In the genomic region with DNA sequence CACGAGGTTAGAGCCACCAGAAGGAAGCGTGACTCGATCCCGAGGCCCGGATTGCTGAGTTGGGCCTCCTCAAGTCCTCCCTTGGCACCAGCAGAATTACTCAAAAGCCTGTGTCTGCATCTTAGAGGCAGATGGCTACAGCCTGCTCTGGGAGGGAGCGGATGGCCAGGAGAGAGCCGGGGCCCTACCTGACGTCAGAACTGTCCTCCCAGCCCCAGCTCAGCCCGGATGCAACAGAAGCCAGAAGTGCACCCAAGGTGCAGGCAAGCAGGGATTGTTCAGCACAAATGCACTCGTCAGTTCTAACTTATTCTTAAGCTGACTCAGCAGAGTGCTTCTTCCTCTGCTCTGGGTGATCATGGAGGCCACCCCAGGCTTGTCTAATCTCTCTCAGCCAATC, we compare ENCODE assay signal across 20 cellular contexts.
DNase-seq lines count a peak whose midpoint lies in the region; ATAC-seq, FAIRE-seq and TF ChIP-seq lines count a peak whose summit lies in the region.
"Had no signal": no experiment of that assay in that cellular context is flagged by ENCODE, and none has a peak within 500 bp of the region (broad histone marks: within the 10 kb centered on the region; RNA-seq: fewer than 3 reads in every experiment).

No MANE protein-coding gene starts in this region.

- no peak overlapping the region for H2AK9ac ChIP-seq in IMR-90 (replicated peaks; ENCODE audit: low read depth, low read length, poor library complexity)

- dilution Hi-C loops in IMR-90 (cut with HindIII; ENCODE audit: low sequenced_read_pairs, unreplicated experiment): no loop called here

- TF ChIP-seq EP300 in A549 (IDR thresholded peaks at IDR 0.05) (no peak), esophagus muscularis mucosa (IDR thresholded peaks at IDR 0.05) (no peak)

- CTCF ChIA-PET in A549 (lab: Yijun Ruan, JAX) (interaction anchor here (0.9 to 1.2 kb wide), 4 partner anchors 10 to 360 kb away, joined by 3 to 9 read pairs (median 4); no protein-coding TSS in a partner anchor), IMR-90 (lab: Yijun Ruan, JAX) (no interaction called here)

- H2AK5ac ChIP-seq in IMR-90 (ENCODE audit: low read depth, low read length): no peak overlapping the region

- TF ChIP-seq POLR2A in A549 (IDR thresholded peaks at IDR 0.05; ENCODE audit: low read length) (no peak), IMR-90 (IDR thresholded peaks at IDR 0.05; ENCODE audit: low read depth, low read length) (no peak), esophagus muscularis mucosa (IDR thresholded peaks at IDR 0.05; ENCODE audit: low read depth) (no peak)

- BruUV-seq in IMR-90 (replicated peaks; lab: Mats Ljungman, UMichigan): no TSS peak

- no peak overlapping the region for H4K8ac ChIP-seq in IMR-90 (ENCODE audit: low read depth in 2 of 2, low read length in 2 of 2)

- H3K4ac ChIP-seq in IMR-90 (ENCODE audit: low read depth, low read length): no peak overlapping the region

- H3K56ac ChIP-seq in IMR-90 (ENCODE audit: extremely low read depth, insufficient read depth, low read length): no peak overlapping the region

- no peaks in the 10 kb centered on the region for H3K79me1 ChIP-seq in IMR-90 (ENCODE audit: low read depth in 1 of 2, low read length in 2 of 2)

- no peak overlapping the region for H4K5ac ChIP-seq in IMR-90 (ENCODE audit: low read depth, low read length)

- no peak overlapping the region for H3K27ac ChIP-seq in A549
- no peak overlapping the region for H3K27ac ChIP-seq in IMR-90 (ENCODE audit: insufficient read depth, low read length)
- H3K27ac ChIP-seq in esophagus muscularis mucosa (replicated peaks in 1 of 4): no peak overlapping the region
- H3K27ac ChIP-seq: Peyer's patch, SJSA1 had no signal

- no peak overlapping the region for H3K18ac ChIP-seq in IMR-90 (ENCODE audit: low read depth, low read length)

- H3K9me1 ChIP-seq in IMR-90 (ENCODE audit: insufficient read depth, low read length): no peaks in the 10 kb centered on the region

- FAIRE-seq in A549 (lab: Jason Lieb, UNC): no peak

- no peak for TF ChIP-seq RAD21 in A549 (conservative IDR thresholded peaks at IDR 0.05 in 1 of 2, IDR thresholded peaks at IDR 0.05 in 1 of 2)
- TF ChIP-seq RAD21 in IMR-90 (IDR thresholded peaks at IDR 0.05; ENCODE audit: low read length): no peak

- in situ Hi-C loops in IMR-90 (cut with MboI; ENCODE audit: low sequenced_read_pairs): no loop called here

- H4K91ac ChIP-seq in IMR-90 (ENCODE audit: insufficient read depth, low read depth, low read length): no peak overlapping the region

- H3K4me1 ChIP-seq in A549 (no peaks in the 10 kb centered on the region), IMR-90 (ENCODE audit: control insufficient read depth, insufficient read depth, low read length) (no peaks in the 10 kb centered on the region), esophagus muscularis mucosa (no peaks in the 10 kb centered on the region)
- H3K4me1 ChIP-seq: HAP-1, Peyer's patch, SJSA1 had no signal

- no peak overlapping the region for H2BK5ac ChIP-seq in IMR-90 (ENCODE audit: low read depth, low read length, poor library complexity, severe bottlenecking)

- H3K36me3 ChIP-seq in IMR-90 (ENCODE audit: control insufficient read depth, insufficient read depth, low read length): no peaks in the 10 kb centered on the region
- no peaks in the 10 kb centered on the region for H3K36me3 ChIP-seq in esophagus muscularis mucosa
- H3K36me3 ChIP-seq: HAP-1, Peyer's patch, SJSA1 had no signal

- H3K4me3 ChIP-seq in A549 (no peak overlapping the region), IMR-90 (ENCODE audit: insufficient read depth, low read depth, low read length) (no peak overlapping the region), esophagus muscularis mucosa (no peak overlapping the region)
- H3K4me3 ChIP-seq: HAP-1, Peyer's patch, SJSA1 had no signal

- no peak overlapping the region for H3K23ac ChIP-seq in IMR-90 (ENCODE audit: low read depth, low read length)

- no peak overlapping the region for H2AFZ ChIP-seq in IMR-90 (replicated peaks; ENCODE audit: low read length, poor library complexity)

- H3K14ac ChIP-seq in IMR-90 (replicated peaks; ENCODE audit: low read depth, low read length): no peak overlapping the region

- intact Hi-C loops in IMR-90 (cut with micrococcal nuclease) (no loop called here), esophagus muscularis mucosa (cut with DNase I) (no loop called here)

- no peak for DNase-seq in A549 (ENCODE audit: low read depth in 1 of 2, low spot score in 1 of 2)
- DNase-seq in IMR-90: no peak
- DNase-seq in esophagus muscularis mucosa (ENCODE audit: extremely low spot score): peak; percentile 82
- DNase-seq in omental fat pad (ENCODE audit: low spot score): no peak
- DNase-seq in NK-92 (lab: John Stamatoyannopoulos, UW; ENCODE audit: unreplicated experiment): no peak
- no peak for DNase-seq in NCI-H1105 treated with DMSO at 0.1 percent for 48 hours (lab: John Stamatoyannopoulos, UW)
- no peak for DNase-seq in stimulated activated CD4-positive, alpha-beta T cell treated with anti-CD3 and anti-CD28 coated beads, Interleukin-4, amount 100 ng/mL, for 1 hour
- DNase-seq: CD4-positive, CD25-positive, alpha-beta regulatory T cell; EL; Kasumi-1; NCI-H1417; NCI-H1694 treated with DMSO at 0.1 percent for 48 hours; NCI-H2081 treated with DMSO at 0.1 percent for 48 hours; NCI-H2171 treated with DMSO at 0.1 percent for 48 hours; NCI-H524 treated with DMSO at 0.1 percent for 48 hours; NCI-H82; Peyer's patch had no signal

- H3K9me3 ChIP-seq in A549 (no peaks in the 10 kb centered on the region), IMR-90 (ENCODE audit: control insufficient read depth, insufficient read depth, low read length) (no peaks in the 10 kb centered on the region), esophagus muscularis mucosa (no peaks in the 10 kb centered on the region)
- H3K9me3 ChIP-seq: HAP-1, Peyer's patch, SJSA1 had no signal

- POLR2A ChIA-PET in A549 (lab: Yijun Ruan, JAX): no interaction called here
- POLR2A ChIA-PET in IMR-90 (lab: Charles Lee; ENCODE audit: unreplicated experiment): no interaction called here

- ATAC-seq in A549: no peak
- ATAC-seq in IMR-90 (ENCODE audit: low read depth): no peak
- peak; percentile 37 for ATAC-seq in omental fat pad (ENCODE audit: low FRiP score)
- ATAC-seq in GM21717 (IDR thresholded peaks at IDR 0.05; ENCODE audit: unreplicated experiment): no peak

- H2BK20ac ChIP-seq in IMR-90 (ENCODE audit: low read depth, low read length): no peak overlapping the region

- 75% methylated on average over 4 of the region's 10 CpGs for WGBS in A549 (ENCODE audit: missing lambda C conversion rate)
- 64% methylated on average over 4 of the region's 10 CpGs; no CpG with 5 or more reads in 1 of the 2 experiments for WGBS in IMR-90 (ENCODE audit: extremely low coverage in 2 of 2, insufficient read length in 1 of 2), 2 experiments
- 81% methylated on average over 10 of the region's 10 CpGs for WGBS in esophagus muscularis mucosa

- H3K9ac ChIP-seq in IMR-90 (ENCODE audit: low read depth, low read length): no peak overlapping the region

- H3K27me3 ChIP-seq in IMR-90 (ENCODE audit: control insufficient read depth, insufficient read depth, low read length): peaks cover 8% of the 10 kb centered on the region; the same call in 1 of the 2 replicates
- no peaks in the 10 kb centered on the region for H3K27me3 ChIP-seq in esophagus muscularis mucosa
- H3K27me3 ChIP-seq: Peyer's patch, SJSA1 had no signal

- TF ChIP-seq CTCF in A549 (IDR thresholded peaks at IDR 0.05) (no peak), IMR-90 (conservative IDR thresholded peaks at IDR 0.05; ENCODE audit: low read depth, low read length) (no peak), esophagus muscularis mucosa (IDR thresholded peaks at IDR 0.05) (no peak), omental fat pad (IDR thresholded peaks at IDR 0.05) (no peak)

- H3K4me2 ChIP-seq in A549: no peak overlapping the region
- no peak overlapping the region for H3K4me2 ChIP-seq in IMR-90 (ENCODE audit: low read depth, low read length)

- H4K20me1 ChIP-seq in IMR-90 (ENCODE audit: insufficient read depth, low read length): no peaks in the 10 kb centered on the region

- H2BK15ac ChIP-seq in IMR-90 (ENCODE audit: low read depth, low read length): no peak overlapping the region

- no peak overlapping the region for H2BK120ac ChIP-seq in IMR-90 (ENCODE audit: low read depth, low read length)

TF ChIP-seq in A549, 52 proteins besides CTCF, POLR2A, EP300 and RAD21:
- TF ChIP-seq EHF (CRISPR knock-in tag; IDR thresholded peaks at IDR 0.05) (no peak), JUNB (IDR thresholded peaks at IDR 0.05) (no peak), PHF8 (IDR thresholded peaks at IDR 0.05; ENCODE audit: borderline replicate concordance, low read depth) (no peak), FOSL2 (IDR thresholded peaks at IDR 0.05) (no peak), FOSL2 (CRISPR knock-in tag; IDR thresholded peaks at IDR 0.05) (no peak), HOXB13 (CRISPR knock-in tag; IDR thresholded peaks at IDR 0.05; ENCODE audit: low read depth) (no peak), MAFK (IDR thresholded peaks at IDR 0.05; ENCODE audit: partially characterized antibody) (peak; percentile 28)
- TF ChIP-seq, protein P1, sequence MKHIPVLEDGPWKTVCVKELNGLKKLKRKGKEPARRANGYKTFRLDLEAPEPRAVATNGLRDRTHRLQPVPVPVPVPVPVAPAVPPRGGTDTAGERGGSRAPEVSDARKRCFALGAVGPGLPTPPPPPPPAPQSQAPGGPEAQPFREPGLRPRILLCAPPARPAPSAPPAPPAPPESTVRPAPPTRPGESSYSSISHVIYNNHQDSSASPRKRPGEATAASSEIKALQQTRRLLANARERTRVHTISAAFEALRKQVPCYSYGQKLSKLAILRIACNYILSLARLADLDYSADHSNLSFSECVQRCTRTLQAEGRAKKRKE (CRISPR knock-in tag; IDR thresholded peaks at IDR 0.05; ENCODE audit: low read depth): no peak

TF ChIP-seq in IMR-90, 13 proteins besides CTCF, POLR2A, EP300 and RAD21:
- no peak for TF ChIP-seq CEBPB (IDR thresholded peaks at IDR 0.05; ENCODE audit: low read depth, low read length)
- TF ChIP-seq FOS (IDR thresholded peaks at IDR 0.05; ENCODE audit: low read depth, low read length): no peak
- peak; percentile 43 for TF ChIP-seq MAFK (IDR thresholded peaks at IDR 0.05; ENCODE audit: low read depth, low read length)
